Comparison of ENCODE assay signal across 15 cellular contexts in the genomic region with DNA sequence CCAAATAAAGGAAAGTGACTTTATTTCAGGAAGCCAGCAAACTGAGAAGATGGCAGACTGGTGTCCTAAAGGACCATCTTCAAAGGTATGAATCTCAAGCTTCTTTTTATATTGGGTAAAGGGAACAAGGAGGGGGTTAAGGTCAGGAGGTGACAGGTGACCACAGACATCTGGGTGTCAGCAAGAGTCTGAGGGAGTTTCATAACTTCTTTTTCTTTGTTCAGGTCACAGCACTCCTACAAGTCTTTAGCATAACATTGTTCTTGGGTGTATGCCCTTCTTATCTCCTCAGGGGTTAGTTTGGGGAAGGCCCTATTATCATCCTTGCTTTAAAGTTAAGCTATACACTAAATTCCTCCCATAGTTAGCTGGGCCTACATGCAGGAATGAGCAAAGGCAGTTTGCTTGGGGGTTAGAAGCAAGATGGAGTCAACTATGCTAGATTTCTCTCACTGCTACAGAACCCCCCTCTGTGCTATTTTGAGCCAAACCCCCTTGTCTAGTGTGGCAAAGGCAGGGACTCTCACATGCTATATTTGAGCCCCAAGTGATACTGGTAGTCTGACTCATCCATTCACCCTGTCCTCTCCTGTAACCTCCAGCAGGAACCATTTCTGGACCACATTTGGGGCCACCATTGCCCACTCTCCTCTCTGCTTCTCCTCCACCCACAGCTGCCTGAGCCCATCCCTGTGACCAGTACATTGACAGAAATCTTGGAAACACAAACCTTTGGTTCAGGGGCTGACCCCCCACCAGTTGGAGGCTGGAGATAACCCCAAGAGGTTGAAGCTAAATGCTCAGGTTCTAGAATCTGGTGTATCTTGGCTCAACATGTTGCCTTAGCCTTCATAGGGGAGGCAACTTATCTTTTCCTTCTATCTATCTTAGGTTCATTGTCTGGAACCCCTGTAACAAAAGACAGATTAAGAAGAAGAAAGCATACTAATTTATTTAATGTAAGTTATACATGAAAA. TPM values are rescaled to one million over a fixed set of nuclear protein-coding genes. Genes with fewer than 3 reads are reported as not detected.
A peak's percentile ranks its signal among the peaks of the same experiment; 100 is the strongest.
DNase-seq lines count a peak whose midpoint lies in the region; ATAC-seq, FAIRE-seq and TF ChIP-seq lines count a peak whose summit lies in the region.
"Had no signal": no experiment of that assay in that cellular context is flagged by ENCODE, and none has a peak within 500 bp of the region (broad histone marks: within the 10 kb centered on the region; RNA-seq: fewer than 3 reads in every experiment).

No MANE protein-coding gene starts in this region.

- H3K9me3 ChIP-seq in esophagus muscularis mucosa (peaks cover 0 to 7% (median 2%) of the 10 kb centered on the region in 4 donors), ascending aorta (no peaks in the 10 kb centered on the region)
- H3K9me3 ChIP-seq: SK-N-SH had no signal

- H3K27me3 ChIP-seq in esophagus muscularis mucosa: no peaks in the 10 kb centered on the region
- H3K27me3 ChIP-seq in ascending aorta: no peaks in the 10 kb centered on the region
- H3K27me3 ChIP-seq: BLaER1 had no signal

- intact Hi-C loops in esophagus muscularis mucosa (cut with DNase I): no loop called here
- intact Hi-C loops in ascending aorta (cut with DNase I): no loop called here
- intact Hi-C loops in left cardiac atrium (cut with DNase I): no loop called here

- DNase-seq in GM18507 (ENCODE audit: extremely low spot score, insufficient read length, low read depth) (peak; percentile 8), GM20000 (ENCODE audit: low spot score) (peak; percentile 33), D721Med (ENCODE audit: insufficient read length, low spot score) (no peak), esophagus muscularis mucosa (ENCODE audit: extremely low spot score) (no peak), ascending aorta (ENCODE audit: low spot score in 2 of 2) (no peak), left cardiac atrium (no peak)
- DNase-seq: activated CD4-positive, alpha-beta T cell treated with anti-CD3 and anti-CD28 coated beads for 4 hours; GF-D8; NCI-H748 treated with DMSO at 0.1 percent for 48 hours; SK-N-SH had no signal

- ATAC-seq in HG02885 (IDR thresholded peaks at IDR 0.05; ENCODE audit: poor library complexity, unreplicated experiment) (peak; percentile 91), HG03571 (IDR thresholded peaks at IDR 0.05; ENCODE audit: unreplicated experiment) (peak; percentile 55), left cardiac atrium (no peak)

- TF ChIP-seq EP300 in esophagus muscularis mucosa (IDR thresholded peaks at IDR 0.05): no peak

- no peak for TF ChIP-seq POLR2A in esophagus muscularis mucosa (IDR thresholded peaks at IDR 0.05; ENCODE audit: low read depth)

- no peak for TF ChIP-seq CTCF in GM20000 (IDR thresholded peaks at IDR 0.05; ENCODE audit: extremely low read depth, missing control alignments)
- TF ChIP-seq CTCF in D721Med (IDR thresholded peaks at IDR 0.05; ENCODE audit: insufficient read depth, missing control alignments): no peak
- no peak for TF ChIP-seq CTCF in esophagus muscularis mucosa (IDR thresholded peaks at IDR 0.05)
- no peak for TF ChIP-seq CTCF in ascending aorta (IDR thresholded peaks at IDR 0.05)

- H3K36me3 ChIP-seq in esophagus muscularis mucosa (peaks cover 0 to 4% (median 1%) of the 10 kb centered on the region in 4 donors), ascending aorta (no peaks in the 10 kb centered on the region)

- H3K4me3 ChIP-seq in esophagus muscularis mucosa (no peak overlapping the region), ascending aorta (no peak overlapping the region)
- H3K4me3 ChIP-seq: BLaER1, coronary artery had no signal

- H3K4me1 ChIP-seq in esophagus muscularis mucosa (no peaks in the 10 kb centered on the region), ascending aorta (no peaks in the 10 kb centered on the region)
- H3K4me1 ChIP-seq: BLaER1 had no signal

- FAIRE-seq in GM18507 (lab: Jason Lieb, UNC) (no peak), D721Med (lab: Jason Lieb, UNC) (no peak)
- FAIRE-seq: islet of Langerhans had no signal

- H3K27ac ChIP-seq in esophagus muscularis mucosa (replicated peaks in 1 of 4): no peak overlapping the region
- H3K27ac ChIP-seq in ascending aorta: no peak overlapping the region
- H3K27ac ChIP-seq: BLaER1, coronary artery had no signal

RNA-seq across cellular contexts. Expression of a gene that starts 55.5 kb away (rescaled TPM):
- under 1 TPM; 0.13 to 0.83 (median 0.31) TPM for total RNA-seq in esophagus muscularis mucosa
- not detected for total RNA-seq in ascending aorta
- under 1 TPM; 0.12 to 0.24 TPM for total RNA-seq in left cardiac atrium

Comparison
In these comparisons a context has a peak if more than half of its experiments do, and no peak if none do; other contexts are left out.
1. DNase-seq: peak in GM18507 (single experiment) and GM20000 (single experiment); none in D721Med (single experiment), esophagus muscularis mucosa (single experiment), ascending aorta (0 of 2) and left cardiac atrium (single experiment).
2. ATAC-seq: peak in HG02885 (single experiment) and HG03571 (single experiment); none in left cardiac atrium (0 of 2).